17 cellular contexts compared by ENCODE assay signal in genomic region chr22:48845356-48845936, GRCh38.
DNase-seq lines count a peak whose midpoint lies in the region; ATAC-seq and TF ChIP-seq lines count a peak whose summit lies in the region.
"Had no signal": no experiment of that assay in that cellular context is flagged by ENCODE, and none has a peak within 500 bp of the region (broad histone marks: within the 10 kb centered on the region; RNA-seq: fewer than 3 reads in every experiment).

No MANE protein-coding gene starts in this region.

- H3K4me1 ChIP-seq in stomach = no peaks in the 10 kb centered on the region

- no peaks in the 10 kb centered on the region for H3K36me3 ChIP-seq in stomach

- TF ChIP-seq EP300 in stomach (IDR thresholded peaks at IDR 0.05) = no peak

- H3K27me3 ChIP-seq in stomach = peaks cover 0 to 83% (median 0%) of the 10 kb centered on the region in 3 donors

- no peak overlapping the region for H3K4me3 ChIP-seq in stomach
- H3K4me3 ChIP-seq: GM12878, GM23248 had no signal

- no peak for TF ChIP-seq POLR2A in stomach (IDR thresholded peaks at IDR 0.05)

- DNase-seq in DMS79 (lab: John Stamatoyannopoulos, UW) (peak; percentile 65), NCI-H146 treated with DMSO at 0.1 percent for 48 hours (lab: John Stamatoyannopoulos, UW; ENCODE audit: unreplicated experiment) (peak; percentile 16), NCI-H748 treated with DMSO at 0.1 percent for 48 hours (lab: John Stamatoyannopoulos, UW) (peak; percentile 13), posterior vena cava (ENCODE audit: low spot score) (peak; percentile 64), stomach (no peak), SW 1271 (lab: John Stamatoyannopoulos, UW) (no peak)
- DNase-seq: CD4-positive, alpha-beta T cell; GDM1; GM23248; KBM-7; NCI-H1436 treated with DMSO at 0.1 percent for 48 hours; NCI-H524 treated with DMSO at 0.1 percent for 48 hours; NK-92 treated with Interleukin-12 subunit alpha and Interleukin-12 subunit beta, amount 100 ng/mL, for 24 hours; SHP77 treated with DMSO at 0.1 percent for 48 hours; T-helper 17 cell had no signal

- intact Hi-C loops in posterior vena cava (cut with DNase I) = no loop called here
- intact Hi-C loops in stomach (cut with DNase I; ENCODE audit: low total_unique reads) = no loop called here

- WGBS in stomach, 5 donors = 72 to 87% (median 82%) methylated on average over 7 to 29 of the region's 29 CpGs

- no peak overlapping the region for H3K27ac ChIP-seq in stomach
- H3K27ac ChIP-seq: GM23248 had no signal

- TF ChIP-seq CTCF in stomach (IDR thresholded peaks at IDR 0.05) = no peak

- H3K9me3 ChIP-seq in stomach = no peaks in the 10 kb centered on the region

- ATAC-seq in HG03039 (IDR thresholded peaks at IDR 0.05; ENCODE audit: unreplicated experiment) = no peak
- ATAC-seq: GM12878, T-helper 17 cell had no signal

Comparison
In these comparisons a context has a peak if more than half of its experiments do, and no peak if none do; other contexts are left out.
1. DNase-seq: peak in DMS79 (single experiment), NCI-H146 treated with DMSO at 0.1 percent for 48 hours (single experiment), NCI-H748 treated with DMSO at 0.1 percent for 48 hours (single experiment) and posterior vena cava (single experiment); none in stomach (single experiment) and SW 1271 (0 of 2).